Comparison of ENCODE assay signal across 13 cellular contexts in genomic region chr5:96794757-96795156, GRCh38. TPM values are rescaled to one million over a fixed set of nuclear protein-coding genes. Genes with fewer than 3 reads are reported as not detected.
DNase-seq lines count a peak whose midpoint lies in the region; FAIRE-seq and TF ChIP-seq lines count a peak whose summit lies in the region.
"Had no signal": no experiment of that assay in that cellular context is flagged by ENCODE, and none has a peak within 500 bp of the region (broad histone marks: within the 10 kb centered on the region; RNA-seq: fewer than 3 reads in every experiment).

No MANE protein-coding gene starts in this region.

- peak overlapping the region; percentile 8 to 92 (median 68) for H3K27ac Mint-ChIP-seq in CD8-positive, alpha-beta memory T cell
- peak overlapping the region; percentile 44 for H3K27ac Mint-ChIP-seq in activated naive CD4-positive, alpha-beta T cell treated with anti-CD3 and anti-CD28 coated beads, Interleukin-2, amount 10 ng/mL, durations not matched to agents 7 days and 5 days
- no peak overlapping the region for H3K27ac Mint-ChIP-seq in HFFc6
- H3K27ac Mint-ChIP-seq: neural progenitor cell had no signal

- no peaks in the 10 kb centered on the region for H3K27me3 Mint-ChIP-seq in CD8-positive, alpha-beta memory T cell
- H3K27me3 Mint-ChIP-seq in activated naive CD4-positive, alpha-beta T cell treated with anti-CD3 and anti-CD28 coated beads, Interleukin-2, amount 10 ng/mL, durations not matched to agents 7 days and 5 days, result no peaks in the 10 kb centered on the region
- 0 out of 2 replicates have a peak, but pooled peaks cover 2% of the 10 kb centered on the region for H3K27me3 Mint-ChIP-seq in HFFc6 (ENCODE audit: insufficient read depth)

- H3K27ac ChIP-seq in CD8-positive, alpha-beta memory T cell (ENCODE audit: low read depth, low read length), result no peak overlapping the region
- H3K27ac ChIP-seq: neural progenitor cell had no signal

- peak overlapping the region in 3 of 7 donors; percentile 3 to 16 (median 3) for H3K4me3 Mint-ChIP-seq in CD8-positive, alpha-beta memory T cell
- no peak overlapping the region for H3K4me3 Mint-ChIP-seq in activated naive CD4-positive, alpha-beta T cell treated with anti-CD3 and anti-CD28 coated beads, Interleukin-2, amount 10 ng/mL, durations not matched to agents 7 days and 5 days
- H3K4me3 Mint-ChIP-seq in HFFc6, result no peak overlapping the region
- H3K4me3 Mint-ChIP-seq: neural progenitor cell had no signal

- CTCF ChIA-PET in CD8-positive, alpha-beta memory T cell (lab: Charles Lee), result interaction anchor here (1.1 kb wide), 1 partner anchor 182 kb away, joined by 3 read pairs; no protein-coding TSS in a partner anchor
- CTCF ChIA-PET in activated naive CD4-positive, alpha-beta T cell treated with anti-CD3 and anti-CD28 coated beads, Interleukin-2, amount 10 ng/mL, durations not matched to agents 7 days and 5 days (lab: Charles Lee), result no interaction called here

- POLR2A ChIA-PET in CD8-positive, alpha-beta memory T cell (lab: Charles Lee), result interaction anchor here (1.3 kb wide), 1 partner anchor 14 kb away, joined by 4 read pairs; no protein-coding TSS in a partner anchor

- H3K36me3 Mint-ChIP-seq in CD8-positive, alpha-beta memory T cell, result peaks cover 33 to 90% (median 46%) of the 10 kb centered on the region in 3 donors
- H3K36me3 Mint-ChIP-seq in activated naive CD4-positive, alpha-beta T cell treated with anti-CD3 and anti-CD28 coated beads, Interleukin-2, amount 10 ng/mL, durations not matched to agents 7 days and 5 days, result peaks cover 83% of the 10 kb centered on the region
- H3K36me3 Mint-ChIP-seq in HFFc6 (ENCODE audit: low read depth), result peaks cover 42% of the 10 kb centered on the region

- H3K9me3 Mint-ChIP-seq in CD8-positive, alpha-beta memory T cell, result no peaks in the 10 kb centered on the region
- H3K9me3 Mint-ChIP-seq in activated naive CD4-positive, alpha-beta T cell treated with anti-CD3 and anti-CD28 coated beads, Interleukin-2, amount 10 ng/mL, durations not matched to agents 7 days and 5 days, result peaks cover 7% of the 10 kb centered on the region
- no peaks in the 10 kb centered on the region for H3K9me3 Mint-ChIP-seq in HFFc6
- H3K9me3 Mint-ChIP-seq: neural progenitor cell had no signal

- DNase-seq in CD8-positive, alpha-beta memory T cell, result peak; percentile 13 to 74 (median 48)
- DNase-seq in activated CD4-positive, alpha-beta T cell treated with anti-CD3 and anti-CD28 coated beads, Interleukin-2, amount 50 U/mL, for 1 hour, result peak; percentile 21
- peak; percentile 63 for DNase-seq in activated naive CD4-positive, alpha-beta T cell treated with anti-CD3 and anti-CD28 coated beads, Interleukin-2, amount 10 ng/mL, durations not matched to agents 7 days and 5 days
- DNase-seq in stimulated activated CD4-positive, alpha-beta T cell treated with anti-CD3 and anti-CD28 coated beads, Interleukin-4, amount 100 ng/mL, for 1 hour, result peak; percentile 28
- DNase-seq in HFFc6, result no peak
- DNase-seq in cardiac septum (ENCODE audit: low spot score), result no peak
- no peak for DNase-seq in SKM-1 treated with dmso at 0.1 percent for 144 hours (lab: John Stamatoyannopoulos, UW; ENCODE audit: unreplicated experiment)
- no peak for DNase-seq in RCC 7860 (ENCODE audit: low spot score)
- DNase-seq: caudate nucleus, DMS79, GOT3, NCI-H2171 treated with DMSO at 0.1 percent for 48 hours had no signal

- peaks cover 43 to 72% (median 67%) of the 10 kb centered on the region in 3 donors for H3K4me1 Mint-ChIP-seq in CD8-positive, alpha-beta memory T cell
- H3K4me1 Mint-ChIP-seq in activated naive CD4-positive, alpha-beta T cell treated with anti-CD3 and anti-CD28 coated beads, Interleukin-2, amount 10 ng/mL, durations not matched to agents 7 days and 5 days, result peaks cover 33% of the 10 kb centered on the region
- peaks cover 19% of the 10 kb centered on the region for H3K4me1 Mint-ChIP-seq in HFFc6 (ENCODE audit: low read depth)

- TF ChIP-seq CTCF in HFFc6 (IDR thresholded peaks at IDR 0.05), result no peak

- no peak for FAIRE-seq in RCC 7860 (lab: Jason Lieb, UNC)

- H3K36me3 ChIP-seq in CD8-positive, alpha-beta memory T cell (ENCODE audit: insufficient read depth, low read length), result peaks cover 79% of the 10 kb centered on the region
- H3K36me3 ChIP-seq: neural progenitor cell had no signal

- intact Hi-C loops in cardiac septum (cut with DNase I), result no loop called here

- peaks cover 17% of the 10 kb centered on the region for H3K4me1 ChIP-seq in CD8-positive, alpha-beta memory T cell (ENCODE audit: insufficient read depth, low read length)

- no peaks in the 10 kb centered on the region for H3K27me3 ChIP-seq in CD8-positive, alpha-beta memory T cell (ENCODE audit: insufficient read depth, low read length, poor library complexity, severe bottlenecking)
- H3K27me3 ChIP-seq: neural progenitor cell had no signal

- H3K9me3 ChIP-seq in CD8-positive, alpha-beta memory T cell (ENCODE audit: low read length), result no peaks in the 10 kb centered on the region

- no peak overlapping the region for H3K4me3 ChIP-seq in CD8-positive, alpha-beta memory T cell (ENCODE audit: low read length)
- H3K4me3 ChIP-seq: neural progenitor cell had no signal

RNA-seq across cellular contexts. Expression of gene ERAP1, which starts 13.0 kb away (rescaled TPM):
- total RNA-seq in CD8-positive, alpha-beta memory T cell, result 100 to 1,000 TPM in 1 of 2 experiments, 10 to 100 TPM in 1; 95.2 to 108 TPM
- 63.2 TPM for polyA plus RNA-seq in CD8-positive, alpha-beta memory T cell
- 10 to 100 TPM; 16.6 to 41.9 (median 36.6) TPM for total RNA-seq in HFFc6 (2021; fragmentation: NEBNext Ultra II Directional; extraction: Animal tissue kit (Norgen Biotek cat#: 25700))
- total RNA-seq in cardiac septum, result 33.6 TPM

Comparison
In these comparisons a context has a peak if more than half of its experiments do, and no peak if none do; other contexts are left out.
1. DNase-seq: peak in CD8-positive, alpha-beta memory T cell (5 of 5), activated CD4-positive, alpha-beta T cell treated with anti-CD3 and anti-CD28 coated beads, Interleukin-2, amount 50 U/mL, for 1 hour (single experiment), activated naive CD4-positive, alpha-beta T cell treated with anti-CD3 and anti-CD28 coated beads, Interleukin-2, amount 10 ng/mL, durations not matched to agents 7 days and 5 days (single experiment) and stimulated activated CD4-positive, alpha-beta T cell treated with anti-CD3 and anti-CD28 coated beads, Interleukin-4, amount 100 ng/mL, for 1 hour (single experiment); none in HFFc6 (single experiment), cardiac septum (single experiment), SKM-1 treated with dmso at 0.1 percent for 144 hours (single experiment) and RCC 7860 (single experiment).